ENCODE assay signal across 10 cellular contexts in genomic region chr14:104820669-104821228, GRCh38. TPM values are rescaled to one million over a fixed set of nuclear protein-coding genes. Genes with fewer than 3 reads are reported as not detected.
A peak's percentile ranks its signal among the peaks of the same experiment; 100 is the strongest.
DNase-seq lines count a peak whose midpoint lies in the region; ATAC-seq, FAIRE-seq and TF ChIP-seq lines count a peak whose summit lies in the region.
"Had no signal": no experiment of that assay in that cellular context is flagged by ENCODE, and none has a peak within 500 bp of the region (broad histone marks: within the 10 kb centered on the region; RNA-seq: fewer than 3 reads in every experiment).

No MANE protein-coding gene starts in this region.

- peaks cover 21 to 36% (median 31%) of the 10 kb centered on the region in 4 donors for H3K4me1 ChIP-seq in stomach

- peaks cover 0 to 17% (median 0%) of the 10 kb centered on the region in 3 donors for H3K27me3 ChIP-seq in stomach

- peak in 5 of 7 experiments; percentile 41 to 67 (median 46) for TF ChIP-seq CTCF in stomach (IDR thresholded peaks at IDR 0.05)

- no peak overlapping the region for H3K4me3 ChIP-seq in stomach
- H3K4me3 ChIP-seq: BLaER1 had no signal

- intact Hi-C loops in stomach (cut with DNase I; ENCODE audit: low total_unique reads): loop anchor here (10.0 kb wide), 1 partner anchor 46 kb away; no protein-coding TSS in a partner anchor

- H3K36me3 ChIP-seq in stomach: peaks cover 0 to 5% (median 1%) of the 10 kb centered on the region in 4 donors

- no peak for TF ChIP-seq POLR2A in stomach (IDR thresholded peaks at IDR 0.05)

- DNase-seq in NCI-H345 (lab: John Stamatoyannopoulos, UW) (peak; percentile 34), NCI-H345 treated with DMSO at 0.1 percent for 48 hours (lab: John Stamatoyannopoulos, UW; ENCODE audit: unreplicated experiment) (no peak), astrocyte of the hippocampus (ENCODE audit: low read depth, low spot score) (peak; percentile 88), iPS-NIHi11 (ENCODE audit: low spot score) (peak; percentile 72), stomach (peak; percentile 76), RCC 7860 (ENCODE audit: low spot score) (no peak), cortex of kidney (lab: John Stamatoyannopoulos, UW) (no peak)
- DNase-seq: naive B cell had no signal

- ATAC-seq in GM19397 (IDR thresholded peaks at IDR 0.05; ENCODE audit: unreplicated experiment): no peak

- H3K9me3 ChIP-seq in stomach: no peaks in the 10 kb centered on the region
- H3K9me3 ChIP-seq: BLaER1 had no signal

- H3K27ac ChIP-seq in stomach: peak overlapping the region in 4 of 5 donors; percentile 11 to 49 (median 20)
- H3K27ac ChIP-seq: BLaER1 had no signal

- FAIRE-seq in RCC 7860 (lab: Jason Lieb, UNC): no peak

- no peak for TF ChIP-seq EP300 in stomach (IDR thresholded peaks at IDR 0.05)

- 17 to 30% (median 18%) methylated on average over 10 to 22 of the region's 22 CpGs for WGBS in stomach, 5 donors

RNA-seq across cellular contexts. Expression of gene ZBTB42, which starts 19.8 kb away (rescaled TPM):
- total RNA-seq in stomach: 10 to 100 TPM in 3 of 5 donors, 1 to 10 TPM in 2; 4.7 to 59.7 (median 13.2) TPM
- 1 to 10 TPM; 4.6 to 7.9 (median 5.5) TPM for polyA plus RNA-seq in stomach

RNA-seq across cellular contexts. Expression of gene AKT1, which starts 25.2 kb away (rescaled TPM):
- 100 to 1,000 TPM in 4 of 5 donors, 10 to 100 TPM in 1; 85.2 to 292 (median 119) TPM for total RNA-seq in stomach
- 100 to 1,000 TPM; 100 to 123 (median 107) TPM for polyA plus RNA-seq in stomach

RNA-seq across cellular contexts. Expression of gene CEP170B, which starts 44.3 kb away (rescaled TPM):
- 100 to 1,000 TPM in 1 of 5 donors, 10 to 100 TPM in 4; 12.7 to 483 (median 46.1) TPM for total RNA-seq in stomach
- polyA plus RNA-seq in stomach: 10 to 100 TPM in 2 of 3 donors, 1 to 10 TPM in 1; 9.6 to 15.4 (median 13.2) TPM

Comparison
In these comparisons a context has a peak if more than half of its experiments do, and no peak if none do; other contexts are left out.
1. DNase-seq: peak in NCI-H345 (single experiment), astrocyte of the hippocampus (single experiment), iPS-NIHi11 (single experiment) and stomach (single experiment); none in NCI-H345 treated with DMSO at 0.1 percent for 48 hours (single experiment), RCC 7860 (single experiment) and cortex of kidney (single experiment).